Comparison of ENCODE assay signal across 19 cellular contexts in genomic region chr17:81578561-81579225, GRCh38. TPM values are rescaled to one million over a fixed set of nuclear protein-coding genes. Genes with fewer than 3 reads are reported as not detected.
DNase-seq lines count a peak whose midpoint lies in the region; ATAC-seq and TF ChIP-seq lines count a peak whose summit lies in the region.
"Had no signal": no experiment of that assay in that cellular context is flagged by ENCODE, and none has a peak within 500 bp of the region (broad histone marks: within the 10 kb centered on the region; RNA-seq: fewer than 3 reads in every experiment).

No MANE protein-coding gene starts in this region.

- ATAC-seq in activated CD4-positive, alpha-beta T cell treated with anti-CD3 and anti-CD28 coated beads for 36 hours = peak; percentile 96
- ATAC-seq in naive B cell (ENCODE audit: low read depth in 2 of 2) = peak in 1 of 2 donors; percentile 30
- ATAC-seq: pancreas had no signal

- H3K36me3 ChIP-seq in HAP-1 (replicated peaks) = peaks cover 46% of the 10 kb centered on the region

- H3K27ac Mint-ChIP-seq in activated CD4-positive, alpha-beta T cell treated with anti-CD3 and anti-CD28 coated beads for 36 hours = peak overlapping the region; percentile 19
- peak overlapping the region; percentile 89 for H3K27ac Mint-ChIP-seq in Calu3 (ENCODE audit: unreplicated experiment)
- H3K27ac Mint-ChIP-seq in activated T-helper 2 cell treated with anti-CD3 and anti-CD28 coated beads, Interferon-gamma antibody, Interleukin-2, Interleukin-4, amounts not matched to agents 10 μg/mL and 5 μg/mL and 100 μg/mL, durations not matched to agents 14 hours and 24 hours and 36 hours = peak overlapping the region; percentile 71
- peak overlapping the region in 5 of 6 donors; percentile 5 to 90 (median 70) for H3K27ac Mint-ChIP-seq in naive B cell
- H3K27ac Mint-ChIP-seq: CD4-positive, alpha-beta T cell; mesothelial cell of epicardium had no signal

- no peaks in the 10 kb centered on the region for H3K9me3 Mint-ChIP-seq in activated CD4-positive, alpha-beta T cell treated with anti-CD3 and anti-CD28 coated beads for 36 hours (ENCODE audit: low read depth)
- no peaks in the 10 kb centered on the region for H3K9me3 Mint-ChIP-seq in Calu3 (ENCODE audit: low read depth, unreplicated experiment)
- no peaks in the 10 kb centered on the region for H3K9me3 Mint-ChIP-seq in activated T-helper 2 cell treated with anti-CD3 and anti-CD28 coated beads, Interferon-gamma antibody, Interleukin-2, Interleukin-4, amounts not matched to agents 10 μg/mL and 5 μg/mL and 100 μg/mL, durations not matched to agents 14 hours and 24 hours and 36 hours
- no peaks in the 10 kb centered on the region for H3K9me3 Mint-ChIP-seq in naive B cell
- H3K9me3 Mint-ChIP-seq: CD4-positive, alpha-beta T cell; mesothelial cell of epicardium had no signal

- in situ Hi-C loops in HAP-1 (cut with MboI; ENCODE audit: low sequenced_read_pairs) = no loop called here

- CTCF ChIA-PET in activated CD4-positive, alpha-beta T cell treated with anti-CD3 and anti-CD28 coated beads for 36 hours (lab: Charles Lee) = interaction anchor here (4.1 kb wide), 1 partner anchor 22 kb away, joined by 18 read pairs; no protein-coding TSS in a partner anchor
- CTCF ChIA-PET in Calu3 (lab: Charles Lee) = interaction anchor here (0.5 kb wide), 1 partner anchor 36 kb away, joined by 5 read pairs; no protein-coding TSS in a partner anchor

- H3K9me3 ChIP-seq in HAP-1 = no peaks in the 10 kb centered on the region
- H3K9me3 ChIP-seq: pancreas had no signal

- H3K4me3 Mint-ChIP-seq in activated CD4-positive, alpha-beta T cell treated with anti-CD3 and anti-CD28 coated beads for 36 hours = no peak overlapping the region
- peak overlapping the region; percentile 58 for H3K4me3 Mint-ChIP-seq in Calu3 (ENCODE audit: low read depth, unreplicated experiment)
- no peak overlapping the region for H3K4me3 Mint-ChIP-seq in activated T-helper 2 cell treated with anti-CD3 and anti-CD28 coated beads, Interferon-gamma antibody, Interleukin-2, Interleukin-4, amounts not matched to agents 10 μg/mL and 5 μg/mL and 100 μg/mL, durations not matched to agents 14 hours and 24 hours and 36 hours (ENCODE audit: low read depth)
- H3K4me3 Mint-ChIP-seq in naive B cell = no peak overlapping the region
- H3K4me3 Mint-ChIP-seq: CD4-positive, alpha-beta T cell; mesothelial cell of epicardium had no signal

- POLR2A ChIA-PET in activated CD4-positive, alpha-beta T cell treated with anti-CD3 and anti-CD28 coated beads for 36 hours (lab: Charles Lee) = no interaction called here

- peaks cover 46% of the 10 kb centered on the region for H3K36me3 Mint-ChIP-seq in activated CD4-positive, alpha-beta T cell treated with anti-CD3 and anti-CD28 coated beads for 36 hours (ENCODE audit: low read depth)
- H3K36me3 Mint-ChIP-seq in Calu3 (ENCODE audit: insufficient read depth, unreplicated experiment) (peaks cover 77% of the 10 kb centered on the region), naive B cell (peaks cover 6 to 39% of the 10 kb centered on the region in 2 donors)
- peaks cover 69% of the 10 kb centered on the region for H3K36me3 Mint-ChIP-seq in activated T-helper 2 cell treated with anti-CD3 and anti-CD28 coated beads, Interferon-gamma antibody, Interleukin-2, Interleukin-4, amounts not matched to agents 10 μg/mL and 5 μg/mL and 100 μg/mL, durations not matched to agents 14 hours and 24 hours and 36 hours (ENCODE audit: low read depth)

- no peaks in the 10 kb centered on the region for H3K27me3 Mint-ChIP-seq in activated CD4-positive, alpha-beta T cell treated with anti-CD3 and anti-CD28 coated beads for 36 hours
- H3K27me3 Mint-ChIP-seq in Calu3 (ENCODE audit: unreplicated experiment) = no peaks in the 10 kb centered on the region
- H3K27me3 Mint-ChIP-seq in activated T-helper 2 cell treated with anti-CD3 and anti-CD28 coated beads, Interferon-gamma antibody, Interleukin-2, Interleukin-4, amounts not matched to agents 10 μg/mL and 5 μg/mL and 100 μg/mL, durations not matched to agents 14 hours and 24 hours and 36 hours (ENCODE audit: low read depth) = no peaks in the 10 kb centered on the region
- H3K27me3 Mint-ChIP-seq in naive B cell = no peaks in the 10 kb centered on the region
- H3K27me3 Mint-ChIP-seq: CD4-positive, alpha-beta T cell had no signal

- H3K4me3 ChIP-seq in HAP-1 = no peak overlapping the region
- H3K4me3 ChIP-seq: pancreas, skin epidermis had no signal

- TF ChIP-seq CTCF in Calu3 (IDR thresholded peaks at IDR 0.05; ENCODE audit: unreplicated experiment) = no peak

- peaks cover 20% of the 10 kb centered on the region for H3K4me1 Mint-ChIP-seq in activated CD4-positive, alpha-beta T cell treated with anti-CD3 and anti-CD28 coated beads for 36 hours
- H3K4me1 Mint-ChIP-seq in Calu3 (ENCODE audit: low read depth, unreplicated experiment) (peaks cover 39% of the 10 kb centered on the region), naive B cell (peaks cover 24 to 35% (median 30%) of the 10 kb centered on the region in 3 donors)
- peaks cover 3% of the 10 kb centered on the region for H3K4me1 Mint-ChIP-seq in activated T-helper 2 cell treated with anti-CD3 and anti-CD28 coated beads, Interferon-gamma antibody, Interleukin-2, Interleukin-4, amounts not matched to agents 10 μg/mL and 5 μg/mL and 100 μg/mL, durations not matched to agents 14 hours and 24 hours and 36 hours (ENCODE audit: low read depth)

- H3K27me3 ChIP-seq in HAP-1 (ENCODE audit: low read depth) = no peaks in the 10 kb centered on the region
- H3K27me3 ChIP-seq: pancreas had no signal

- no TSS peak for BruUV-seq in Calu3 (replicated peaks; lab: Mats Ljungman, UMichigan)

- intact Hi-C loops in activated CD4-positive, alpha-beta T cell treated with anti-CD3 and anti-CD28 coated beads for 36 hours (cut with DNase I, micrococcal nuclease) = no loop called here
- intact Hi-C loops in Calu3 (cut with micrococcal nuclease; ENCODE audit: unreplicated experiment) = no loop called here
- intact Hi-C loops in activated T-helper 2 cell treated with anti-CD3 and anti-CD28 coated beads, Interferon-gamma antibody, Interleukin-2, Interleukin-4, amounts not matched to agents 10 μg/mL and 5 μg/mL and 100 μg/mL, durations not matched to agents 14 hours and 24 hours and 36 hours (cut with micrococcal nuclease) = no loop called here

- peaks cover 7% of the 10 kb centered on the region for H3K4me1 ChIP-seq in HAP-1

- peak; percentile 38 for DNase-seq in activated CD4-positive, alpha-beta T cell treated with anti-CD3 and anti-CD28 coated beads for 36 hours
- no peak for DNase-seq in activated CD4-positive, alpha-beta T cell treated with anti-CD3 and anti-CD28 coated beads, Interleukin-2, amount 50 U/mL, for 48 hours
- no peak for DNase-seq in Calu3
- no peak for DNase-seq in activated T-helper 2 cell treated with anti-CD3 and anti-CD28 coated beads, Interferon-gamma antibody, Interleukin-2, Interleukin-4, amounts not matched to agents 10 μg/mL and 5 μg/mL and 100 μg/mL, durations not matched to agents 14 hours and 24 hours and 36 hours (ENCODE audit: low spot score)
- no peak for DNase-seq in naive B cell
- DNase-seq in HUDEP-2 (lab: John Stamatoyannopoulos, UW; ENCODE audit: unreplicated experiment in 76 of 76) = no peak
- no peak for DNase-seq in C1 segment of cervical spinal cord (lab: John Stamatoyannopoulos, UW)
- no peak for DNase-seq in HAP-1 (ENCODE audit: low spot score in 2 of 2)
- DNase-seq: activated CD8-positive, alpha-beta memory T cell treated with anti-CD3 and anti-CD28 coated beads for 24 hours; CD4-positive, alpha-beta T cell; glutamatergic neuron; KG1; NCI-H1105; NCI-H2227 treated with DMSO at 0.1 percent for 48 hours; SIG-M5; T1000 had no signal

RNA-seq across cellular contexts. Expression of gene FAAP100, which starts 26.5 kb away (rescaled TPM):
- total RNA-seq in activated CD4-positive, alpha-beta T cell treated with anti-CD3 and anti-CD28 coated beads for 36 hours = 10 to 100 TPM; 30.4 to 39.3 TPM
- total RNA-seq in Calu3 (2022) = 39.4 and 39.7 TPM in 2 replicates
- total RNA-seq in activated T-helper 2 cell treated with anti-CD3 and anti-CD28 coated beads, Interferon-gamma antibody, Interleukin-2, Interleukin-4, amounts not matched to agents 10 μg/mL and 5 μg/mL and 100 μg/mL, durations not matched to agents 14 hours and 24 hours and 36 hours = 61.6 and 64.4 TPM in 2 replicates
- polyA plus RNA-seq in naive B cell (ENCODE audit: low read depth in 6 of 6) = 10 to 100 TPM; 12.5 to 31.2 (median 15.1) TPM

RNA-seq across cellular contexts. Expression of gene FSCN2, which starts 50.5 kb away (rescaled TPM):
- under 1 TPM; 0.23 to 0.58 TPM for total RNA-seq in activated CD4-positive, alpha-beta T cell treated with anti-CD3 and anti-CD28 coated beads for 36 hours
- total RNA-seq in Calu3 (2022) = 5.5 and 7.0 TPM in 2 replicates
- 1.1 TPM in 2 replicates for total RNA-seq in activated T-helper 2 cell treated with anti-CD3 and anti-CD28 coated beads, Interferon-gamma antibody, Interleukin-2, Interleukin-4, amounts not matched to agents 10 μg/mL and 5 μg/mL and 100 μg/mL, durations not matched to agents 14 hours and 24 hours and 36 hours
- under 1 TPM in 5 of 6 donors, not detected in 1; 0.17 to 0.59 (median 0.39) TPM for polyA plus RNA-seq in naive B cell (ENCODE audit: low read depth in 6 of 6)

RNA-seq across cellular contexts. Expression of gene NPLOC4, which starts 58.2 kb away (rescaled TPM):
- total RNA-seq in activated CD4-positive, alpha-beta T cell treated with anti-CD3 and anti-CD28 coated beads for 36 hours = 10 to 100 TPM; 71.8 to 93.1 TPM
- total RNA-seq in Calu3 (2022) = 146 and 149 TPM in 2 replicates
- 128 and 138 TPM in 2 replicates for total RNA-seq in activated T-helper 2 cell treated with anti-CD3 and anti-CD28 coated beads, Interferon-gamma antibody, Interleukin-2, Interleukin-4, amounts not matched to agents 10 μg/mL and 5 μg/mL and 100 μg/mL, durations not matched to agents 14 hours and 24 hours and 36 hours
- polyA plus RNA-seq in naive B cell (ENCODE audit: low read depth in 6 of 6) = 10 to 100 TPM; 49.2 to 76.6 (median 57.7) TPM

RNA-seq across cellular contexts. Expression of gene TSPAN10, which starts 58.3 kb away (rescaled TPM):
- total RNA-seq in activated CD4-positive, alpha-beta T cell treated with anti-CD3 and anti-CD28 coated beads for 36 hours = under 1 TPM; 0.34 to 0.35 TPM
- 2.9 and 4.2 TPM in 2 replicates for total RNA-seq in Calu3 (2022)
- total RNA-seq in activated T-helper 2 cell treated with anti-CD3 and anti-CD28 coated beads, Interferon-gamma antibody, Interleukin-2, Interleukin-4, amounts not matched to agents 10 μg/mL and 5 μg/mL and 100 μg/mL, durations not matched to agents 14 hours and 24 hours and 36 hours = 0.30 and 0.44 TPM in 2 replicates
- under 1 TPM in 5 of 6 donors, not detected in 1; 0.34 to 0.92 (median 0.86) TPM for polyA plus RNA-seq in naive B cell (ENCODE audit: low read depth in 6 of 6)

Comparison
In these comparisons a context has a peak if more than half of its experiments do, and no peak if none do; other contexts are left out.
1. H3K27ac Mint-ChIP-seq: peak in every context shown above with its lines; median percentile 89 in Calu3; 71 in activated T-helper 2 cell treated with anti-CD3 and anti-CD28 coated beads, Interferon-gamma antibody, Interleukin-2, Interleukin-4, amounts not matched to agents 10 μg/mL and 5 μg/mL and 100 μg/mL, durations not matched to agents 14 hours and 24 hours and 36 hours; 70 in naive B cell; 19 in activated CD4-positive, alpha-beta T cell treated with anti-CD3 and anti-CD28 coated beads for 36 hours.